Comparison of ENCODE assay signal across 8 cellular contexts in the genomic region with DNA sequence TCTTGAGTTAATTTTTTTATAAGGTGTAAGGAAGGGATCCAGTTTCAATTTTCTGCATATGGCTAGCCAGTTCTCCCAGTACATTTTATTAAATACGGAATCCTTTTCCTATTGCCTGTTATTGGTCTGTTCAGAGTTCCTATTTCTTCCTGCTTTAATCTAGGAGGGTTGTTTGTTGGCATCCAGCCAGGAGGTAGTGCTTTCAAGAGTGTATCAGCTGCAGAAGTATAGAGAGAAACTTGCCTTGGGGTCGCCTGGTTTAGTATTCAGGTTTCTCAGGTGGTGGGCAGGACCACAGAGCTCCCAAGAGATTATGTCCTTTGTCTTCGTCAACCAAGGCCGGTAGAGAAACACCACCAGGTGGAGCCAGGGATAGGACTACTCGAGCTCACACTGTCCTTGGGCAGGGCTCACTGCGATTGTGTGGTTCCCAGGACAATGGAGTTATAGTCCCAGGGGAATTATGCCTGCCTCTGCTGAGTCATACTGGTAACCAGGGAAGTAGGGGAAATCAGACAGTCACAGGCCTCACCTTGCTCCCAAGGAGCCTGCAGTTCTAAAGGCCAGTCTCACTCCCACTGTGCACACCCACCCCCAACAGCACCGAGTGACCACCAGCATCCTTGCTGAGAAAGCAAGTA.
DNase-seq lines count a peak whose midpoint lies in the region; ATAC-seq, FAIRE-seq and TF ChIP-seq lines count a peak whose summit lies in the region.

No MANE protein-coding gene starts in this region.

- no peak overlapping the region for H3K27ac Mint-ChIP-seq in activated T-helper 17 cell treated with anti-CD3 and anti-CD28 coated beads, Interleukin-2, amount 50 U/mL, for 72 hours

- no peak overlapping the region for H3K4me2 ChIP-seq in endothelial cell of umbilical vein (ENCODE audit: insufficient read depth, low read length)

- H3K4me3 Mint-ChIP-seq in activated T-helper 17 cell treated with anti-CD3 and anti-CD28 coated beads, Interleukin-2, amount 50 U/mL, for 72 hours, result no peak overlapping the region

- intact Hi-C loops in endothelial cell of umbilical vein (cut with micrococcal nuclease), result no loop called here

- no peak for TF ChIP-seq POLR2A in endothelial cell of umbilical vein (IDR thresholded peaks at IDR 0.05; ENCODE audit: low read depth, low read length)

- H3K27me3 Mint-ChIP-seq in activated T-helper 17 cell treated with anti-CD3 and anti-CD28 coated beads, Interleukin-2, amount 50 U/mL, for 72 hours, result no peaks in the 10 kb centered on the region

- no peak overlapping the region for H3K4me3 ChIP-seq in endothelial cell of umbilical vein (replicated peaks in 1 of 3; ENCODE audit: insufficient read depth in 1 of 3, low read depth in 1 of 3, low read length in 3 of 3)

- no peaks in the 10 kb centered on the region for H3K9me3 ChIP-seq in endothelial cell of umbilical vein (replicated peaks; ENCODE audit: control insufficient read depth, insufficient read depth, low read length)

- H3K9me1 ChIP-seq in endothelial cell of umbilical vein (replicated peaks; ENCODE audit: control insufficient read depth, extremely low read depth, insufficient read depth, low read length), result no peaks in the 10 kb centered on the region

- TF ChIP-seq CTCF in endothelial cell of umbilical vein (IDR thresholded peaks at IDR 0.05; ENCODE audit: extremely low read depth in 1 of 2, insufficient read depth in 1 of 2, low read depth in 1 of 2, low read length in 2 of 2), result no peak

- BruUV-seq in endothelial cell of umbilical vein (replicated peaks; lab: Mats Ljungman, UMichigan), result no TSS peak

- no peaks in the 10 kb centered on the region for H3K27me3 ChIP-seq in endothelial cell of umbilical vein (ENCODE audit: control insufficient read depth in 2 of 2, insufficient read depth in 2 of 2, low read length in 2 of 2)

- H3K79me2 ChIP-seq in endothelial cell of umbilical vein (ENCODE audit: control insufficient read depth, insufficient read depth, low read length), result no peaks in the 10 kb centered on the region

- H3K27ac ChIP-seq in endothelial cell of umbilical vein (ENCODE audit: insufficient read depth, low read depth, low read length), result no peak overlapping the region

- no peaks in the 10 kb centered on the region for H3K4me1 ChIP-seq in endothelial cell of umbilical vein (ENCODE audit: control insufficient read depth, extremely low read depth, insufficient read depth, low read length)

- POLR2A ChIA-PET in endothelial cell of umbilical vein (lab: Charles Lee), result no interaction called here

- no peak overlapping the region for H3K9ac ChIP-seq in endothelial cell of umbilical vein (replicated peaks; ENCODE audit: extremely low read depth, insufficient read depth, low read length)

- H3K36me3 ChIP-seq in endothelial cell of umbilical vein (ENCODE audit: control insufficient read depth in 2 of 2, extremely low read depth in 1 of 2, insufficient read depth in 2 of 2, low read length in 2 of 2), result no peaks in the 10 kb centered on the region

- ATAC-seq in GM21381 (IDR thresholded peaks at IDR 0.05; ENCODE audit: unreplicated experiment), result peak; percentile 84
- no peak for ATAC-seq in activated T-helper 17 cell treated with anti-CD3 and anti-CD28 coated beads, Interleukin-2, amount 50 U/mL, for 72 hours (replicated peaks)

- dilution Hi-C loops in endothelial cell of umbilical vein (cut with MboI; ENCODE audit: extremely low pct_ligation_motif_present, low sequenced_read_pairs), result no loop called here

- no peaks in the 10 kb centered on the region for H3K9me3 Mint-ChIP-seq in activated T-helper 17 cell treated with anti-CD3 and anti-CD28 coated beads, Interleukin-2, amount 50 U/mL, for 72 hours

- FAIRE-seq in endothelial cell of umbilical vein (lab: Jason Lieb, UNC), result peak; percentile 33

- no peaks in the 10 kb centered on the region for H4K20me1 ChIP-seq in endothelial cell of umbilical vein (replicated peaks; ENCODE audit: control insufficient read depth, extremely low read depth, insufficient read depth, low read length)

- no peak overlapping the region for H2AFZ ChIP-seq in endothelial cell of umbilical vein (ENCODE audit: low read depth, low read length)

- CTCF ChIA-PET in endothelial cell of umbilical vein (lab: Charles Lee), result no interaction called here

- peaks cover 4% of the 10 kb centered on the region for H3K4me1 Mint-ChIP-seq in activated T-helper 17 cell treated with anti-CD3 and anti-CD28 coated beads, Interleukin-2, amount 50 U/mL, for 72 hours

- no peaks in the 10 kb centered on the region for H3K36me3 Mint-ChIP-seq in activated T-helper 17 cell treated with anti-CD3 and anti-CD28 coated beads, Interleukin-2, amount 50 U/mL, for 72 hours (ENCODE audit: low read depth)

- peak; percentile 18 for DNase-seq in ELR (ENCODE audit: low read depth)
- DNase-seq in M059J (ENCODE audit: low read depth), result peak; percentile 74
- no peak for DNase-seq in endothelial cell of umbilical vein (ENCODE audit: low read depth, low spot score)
- no peak for DNase-seq in C1 segment of cervical spinal cord (lab: John Stamatoyannopoulos, UW)
- DNase-seq in cortex of kidney (lab: John Stamatoyannopoulos, UW), result no peak
- no peak for DNase-seq in effector CD4-positive, alpha-beta T cell

TF ChIP-seq in endothelial cell of umbilical vein, 7 proteins besides CTCF, POLR2A, EP300 and RAD21:
- TF ChIP-seq JUN (IDR thresholded peaks at IDR 0.05; ENCODE audit: borderline replicate concordance, insufficient read depth, insufficient read length, low read depth) (no peak), POLR2AphosphoS5 (IDR thresholded peaks at IDR 0.05; ENCODE audit: insufficient read depth, low read depth, low read length) (no peak), EZH2 (IDR thresholded peaks at IDR 0.05; ENCODE audit: borderline replicate concordance, low read depth, low read length, severe bottlenecking) (no peak), MAX (IDR thresholded peaks at IDR 0.05; ENCODE audit: insufficient read depth, insufficient read length) (no peak), GATA2 (IDR thresholded peaks at IDR 0.05; ENCODE audit: insufficient read depth, insufficient read length, low read depth, low read length) (no peak), FOS (IDR thresholded peaks at IDR 0.05; ENCODE audit: borderline replicate concordance, insufficient read depth, low read length) (no peak), MYC (IDR thresholded peaks at IDR 0.05; ENCODE audit: low read depth, low read length) (no peak)

Comparison
In these comparisons a context has a peak if more than half of its experiments do, and no peak if none do; other contexts are left out.
1. DNase-seq: peak in ELR (single experiment) and M059J (single experiment); none in endothelial cell of umbilical vein (single experiment), C1 segment of cervical spinal cord (0 of 14), cortex of kidney (single experiment) and effector CD4-positive, alpha-beta T cell (single experiment).